ENCODE assay signal across 11 cellular contexts in the genomic region with DNA sequence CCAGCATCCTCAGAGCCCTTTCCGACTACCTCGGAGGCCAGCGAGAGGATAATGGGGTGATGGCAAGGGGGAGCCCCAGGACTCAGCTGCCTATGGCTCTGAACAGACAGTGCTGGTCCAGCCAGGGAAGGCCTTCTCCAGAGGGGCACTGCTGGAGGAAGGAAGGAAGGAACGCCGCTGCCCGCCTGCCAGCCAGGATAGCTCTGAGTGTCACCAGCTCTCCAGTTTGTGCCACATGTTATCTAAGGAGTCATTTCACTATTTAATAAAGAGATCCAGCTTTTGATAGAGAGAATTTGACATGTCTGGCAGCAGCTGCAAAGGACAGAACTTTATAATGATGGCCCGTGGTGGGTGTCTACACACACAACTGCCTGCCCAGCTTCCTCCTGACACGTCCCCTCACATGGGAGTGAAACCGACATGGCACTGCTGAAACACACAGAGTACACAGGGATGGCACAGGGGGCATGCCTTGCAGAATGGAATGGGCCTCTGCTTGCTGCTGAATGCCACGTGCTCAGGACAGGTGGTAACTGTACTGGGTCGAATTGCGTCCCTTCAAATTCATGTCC. TPM values are rescaled to one million over a fixed set of nuclear protein-coding genes. Genes with fewer than 3 reads are reported as not detected.
DNase-seq lines count a peak whose midpoint lies in the region; ATAC-seq, FAIRE-seq and TF ChIP-seq lines count a peak whose summit lies in the region.
"Had no signal": no experiment of that assay in that cellular context is flagged by ENCODE, and none has a peak within 500 bp of the region (broad histone marks: within the 10 kb centered on the region; RNA-seq: fewer than 3 reads in every experiment).

No MANE protein-coding gene starts in this region.

- peak overlapping the region; percentile 32 for H3K27ac ChIP-seq in right cardiac atrium (ENCODE audit: low read length)

- H3K27me3 Mint-ChIP-seq in Calu3 (ENCODE audit: unreplicated experiment), result no peaks in the 10 kb centered on the region
- no peaks in the 10 kb centered on the region for H3K27me3 Mint-ChIP-seq in activated T-helper 17 cell treated with anti-CD3 and anti-CD28 coated beads, Interleukin-2, amount 50 U/mL, for 72 hours

- intact Hi-C loops in Calu3 (cut with micrococcal nuclease; ENCODE audit: unreplicated experiment), result no loop called here
- intact Hi-C loops in right cardiac atrium (cut with DNase I), result no loop called here
- intact Hi-C loops in sciatic nerve (cut with DNase I), result no loop called here

- H3K4me1 ChIP-seq in right cardiac atrium (ENCODE audit: control insufficient read depth, insufficient read depth, low read length), result peaks cover 72% of the 10 kb centered on the region

- no TSS peak for BruUV-seq in Calu3 (replicated peaks; lab: Mats Ljungman, UMichigan)

- ATAC-seq in activated T-helper 17 cell treated with anti-CD3 and anti-CD28 coated beads, Interleukin-2, amount 50 U/mL, for 72 hours (replicated peaks), result no peak
- ATAC-seq in right cardiac atrium, result no peak
- ATAC-seq in sciatic nerve, result no peak

- H3K9me3 ChIP-seq in right cardiac atrium (ENCODE audit: control insufficient read depth, low read length), result no peaks in the 10 kb centered on the region

- no peak for TF ChIP-seq CTCF in Calu3 (IDR thresholded peaks at IDR 0.05; ENCODE audit: unreplicated experiment)

- TF ChIP-seq POLR2A in H54 (IDR thresholded peaks at IDR 0.05; ENCODE audit: low read depth, low read length), result no peak

- H3K27me3 ChIP-seq in right cardiac atrium (ENCODE audit: control insufficient read depth, insufficient read depth), result no peaks in the 10 kb centered on the region

- no peak overlapping the region for H3K4me3 ChIP-seq in right cardiac atrium (ENCODE audit: low read length)

- DNase-seq in Calu3 (no peak), right cardiac atrium (peak in 2 of 3 donors; percentile 55 to 61), sciatic nerve (ENCODE audit: low spot score) (peak; percentile 56), H54 (ENCODE audit: insufficient read length, low spot score) (no peak), D341Med (ENCODE audit: low spot score) (no peak), NCI-H187 (lab: John Stamatoyannopoulos, UW) (no peak)
- DNase-seq in stimulated activated CD4-positive, alpha-beta T cell treated with anti-CD3 and anti-CD28 coated beads, Interleukin-1b, Interleukin-23, amount 100 ng/mL, for 48 hours, result no peak
- DNase-seq: activated CD4-positive, CD25-positive, alpha-beta regulatory T cell treated with anti-CD3 and anti-CD28 coated beads, Interleukin-2, amount 50 U/mL, for 72 hours; occipital lobe had no signal

- H3K4me3 Mint-ChIP-seq in Calu3 (ENCODE audit: low read depth, unreplicated experiment), result no peak overlapping the region
- no peak overlapping the region for H3K4me3 Mint-ChIP-seq in activated T-helper 17 cell treated with anti-CD3 and anti-CD28 coated beads, Interleukin-2, amount 50 U/mL, for 72 hours

- peak overlapping the region; percentile 64 for H3K27ac Mint-ChIP-seq in Calu3 (ENCODE audit: unreplicated experiment)
- peak overlapping the region; percentile 26 for H3K27ac Mint-ChIP-seq in activated T-helper 17 cell treated with anti-CD3 and anti-CD28 coated beads, Interleukin-2, amount 50 U/mL, for 72 hours

- CTCF ChIA-PET in Calu3 (lab: Charles Lee), result interaction anchor here (1.0 to 1.9 kb wide), 2 partner anchors 11 to 21 kb away, joined by 3 to 4 read pairs; no protein-coding TSS in a partner anchor

- peaks cover 54% of the 10 kb centered on the region for H3K4me1 Mint-ChIP-seq in Calu3 (ENCODE audit: low read depth, unreplicated experiment)
- H3K4me1 Mint-ChIP-seq in activated T-helper 17 cell treated with anti-CD3 and anti-CD28 coated beads, Interleukin-2, amount 50 U/mL, for 72 hours, result no peaks in the 10 kb centered on the region

- peaks cover 24% of the 10 kb centered on the region for H3K36me3 Mint-ChIP-seq in Calu3 (ENCODE audit: insufficient read depth, unreplicated experiment)
- no peaks in the 10 kb centered on the region for H3K36me3 Mint-ChIP-seq in activated T-helper 17 cell treated with anti-CD3 and anti-CD28 coated beads, Interleukin-2, amount 50 U/mL, for 72 hours (ENCODE audit: low read depth)

- H3K9me3 Mint-ChIP-seq in Calu3 (ENCODE audit: low read depth, unreplicated experiment), result no peaks in the 10 kb centered on the region
- H3K9me3 Mint-ChIP-seq in activated T-helper 17 cell treated with anti-CD3 and anti-CD28 coated beads, Interleukin-2, amount 50 U/mL, for 72 hours, result no peaks in the 10 kb centered on the region

- 67% methylated on average over 12 of the region's 12 CpGs for WGBS in right cardiac atrium

- no peak for FAIRE-seq in H54 (lab: Jason Lieb, UNC)

RNA-seq across cellular contexts. Expression of a gene that starts 37.5 kb away (rescaled TPM):
- total RNA-seq in Calu3 (2022) (26.4 and 28.5 TPM in 2 replicates), right cardiac atrium (10 to 100 TPM; 21.8 to 26.4 (median 25.3) TPM), sciatic nerve (23.2 TPM)
- 10 to 100 TPM in 1 of 2 donors, 1 to 10 TPM in 1; 8.9 to 10.7 TPM for total RNA-seq in activated T-helper 17 cell treated with anti-CD3 and anti-CD28 coated beads, Interleukin-2, amount 50 U/mL, for 72 hours
- 29.8 TPM for polyA plus RNA-seq in right cardiac atrium

RNA-seq across cellular contexts. Expression of a gene that starts 53.5 kb away (rescaled TPM):
- not detected in 2 replicates for total RNA-seq in Calu3 (2022)
- total RNA-seq in activated T-helper 17 cell treated with anti-CD3 and anti-CD28 coated beads, Interleukin-2, amount 50 U/mL, for 72 hours, result under 1 TPM; 0.02 to 0.48 TPM
- under 1 TPM; 0.26 to 0.79 (median 0.60) TPM for total RNA-seq in right cardiac atrium
- 0.25 TPM for polyA plus RNA-seq in right cardiac atrium
- total RNA-seq in sciatic nerve, result 7.6 TPM
- total RNA-seq: LHCN-M2 had no signal

Comparison
In these comparisons a context has a peak if more than half of its experiments do, and no peak if none do; other contexts are left out.
1. DNase-seq: peak in right cardiac atrium (2 of 3) and sciatic nerve (single experiment); none in Calu3 (single experiment), H54 (single experiment), D341Med (single experiment), stimulated activated CD4-positive, alpha-beta T cell treated with anti-CD3 and anti-CD28 coated beads, Interleukin-1b, Interleukin-23, amount 100 ng/mL, for 48 hours (single experiment) and NCI-H187 (0 of 2).